Comparison of ENCODE assay signal across 18 cellular contexts in genomic region chr7:117084286-117084685, GRCh38.
"Had no signal": no experiment of that assay in that cellular context is flagged by ENCODE, and none has a peak within 500 bp of the region (broad histone marks: within the 10 kb centered on the region; RNA-seq: fewer than 3 reads in every experiment).

No MANE protein-coding gene starts in this region.

- H3K27me3 ChIP-seq: esophagus muscularis mucosa had no signal

- H3K27ac ChIP-seq: esophagus muscularis mucosa had no signal

- H3K9me3 ChIP-seq: esophagus muscularis mucosa had no signal

- DNase-seq: activated CD4-positive, alpha-beta T cell treated with anti-CD3 and anti-CD28 coated beads, Interleukin-2, amount 10 ng/mL, durations not matched to agents 7 days and 5 days; activated naive CD4-positive, alpha-beta T cell; activated naive CD8-positive, alpha-beta T cell treated with anti-CD3 and anti-CD28 coated beads, Interleukin-2, amount 10 ng/mL, durations not matched to agents 7 days and 5 days; endodermal cell; hypothalamus; kidney glomerular epithelial cell; left ventricle myocardium superior; mesenchymal stem cell; natural killer cell; right cardiac atrium; stimulated activated CD4-positive, alpha-beta T cell treated with anti-CD3 and anti-CD28 coated beads, Interleukin-4, amount 100 ng/mL, for 4 hours; stimulated activated CD8-positive, alpha-beta memory T cell treated with anti-CD3 and anti-CD28 coated beads, Interleukin-4, amount 100 ng/mL, for 48 hours; stimulated activated naive CD8-positive, alpha-beta T cell treated with anti-CD3 and anti-CD28 coated beads, Interleukin-15, Interleukin-2, amounts not matched to agents 100 U/mL and 50 U/mL, for 24 hours had no signal

- H3K9me3 Mint-ChIP-seq: activated CD4-positive, alpha-beta T cell treated with anti-CD3 and anti-CD28 coated beads, Interleukin-2, amount 10 ng/mL, durations not matched to agents 7 days and 5 days; activated naive CD8-positive, alpha-beta T cell treated with anti-CD3 and anti-CD28 coated beads, Interleukin-2, amount 10 ng/mL, durations not matched to agents 7 days and 5 days; endodermal cell; natural killer cell; T-helper 2 cell treated with Interferon-gamma antibody and Interleukin-4, amounts not matched to agents 5 μg/mL and 100 μg/mL, for 36 hours; type B pancreatic cell had no signal

- H3K4me3 ChIP-seq: esophagus muscularis mucosa, smooth muscle cell had no signal

- ATAC-seq: left ventricle myocardium superior; natural killer cell; right cardiac atrium; stimulated activated naive CD8-positive, alpha-beta T cell treated with anti-CD3 and anti-CD28 coated beads, Interleukin-15, Interleukin-2, amounts not matched to agents 100 U/mL and 50 U/mL, for 24 hours had no signal

- H3K4me3 Mint-ChIP-seq: activated CD4-positive, alpha-beta T cell treated with anti-CD3 and anti-CD28 coated beads, Interleukin-2, amount 10 ng/mL, durations not matched to agents 7 days and 5 days; activated naive CD8-positive, alpha-beta T cell treated with anti-CD3 and anti-CD28 coated beads, Interleukin-2, amount 10 ng/mL, durations not matched to agents 7 days and 5 days; endodermal cell; natural killer cell; T-helper 2 cell treated with Interferon-gamma antibody and Interleukin-4, amounts not matched to agents 5 μg/mL and 100 μg/mL, for 36 hours; type B pancreatic cell had no signal

- H3K27me3 Mint-ChIP-seq: activated naive CD8-positive, alpha-beta T cell treated with anti-CD3 and anti-CD28 coated beads, Interleukin-2, amount 10 ng/mL, durations not matched to agents 7 days and 5 days; progenitor cell of endocrine pancreas; type B pancreatic cell had no signal

- H3K36me3 Mint-ChIP-seq: activated naive CD8-positive, alpha-beta T cell treated with anti-CD3 and anti-CD28 coated beads, Interleukin-2, amount 10 ng/mL, durations not matched to agents 7 days and 5 days; natural killer cell; type B pancreatic cell had no signal

- H3K27ac Mint-ChIP-seq: activated CD4-positive, alpha-beta T cell treated with anti-CD3 and anti-CD28 coated beads, Interleukin-2, amount 10 ng/mL, durations not matched to agents 7 days and 5 days; activated naive CD8-positive, alpha-beta T cell treated with anti-CD3 and anti-CD28 coated beads, Interleukin-2, amount 10 ng/mL, durations not matched to agents 7 days and 5 days; endodermal cell; natural killer cell; progenitor cell of endocrine pancreas; T-helper 2 cell treated with Interferon-gamma antibody and Interleukin-4, amounts not matched to agents 5 μg/mL and 100 μg/mL, for 36 hours; type B pancreatic cell had no signal

- H3K36me3 ChIP-seq: esophagus muscularis mucosa had no signal
